Comparison of ENCODE assay signal across 14 cellular contexts in genomic region chr9:130187523-130187846, GRCh38. TPM values are rescaled to one million over a fixed set of nuclear protein-coding genes. Genes with fewer than 3 reads are reported as not detected.
A peak's percentile ranks its signal among the peaks of the same experiment; 100 is the strongest.
DNase-seq lines count a peak whose midpoint lies in the region; ATAC-seq and TF ChIP-seq lines count a peak whose summit lies in the region.
"Had no signal": no experiment of that assay in that cellular context is flagged by ENCODE, and none has a peak within 500 bp of the region (broad histone marks: within the 10 kb centered on the region; RNA-seq: fewer than 3 reads in every experiment).

No MANE protein-coding gene starts in this region.

- peak overlapping the region; percentile 91 for H2BK12ac ChIP-seq in neuronal stem cell (ENCODE audit: low read length)

- TF ChIP-seq CTCF in A673 (conservative IDR thresholded peaks at IDR 0.05; ENCODE audit: low read depth, low read length) = no peak
- no peak for TF ChIP-seq CTCF in PC-9 (conservative IDR thresholded peaks at IDR 0.05)
- no peak for TF ChIP-seq CTCF in esophagus muscularis mucosa (IDR thresholded peaks at IDR 0.05)

- H4K20me1 ChIP-seq in PC-9 (ENCODE audit: insufficient read depth) = peaks cover 22% of the 10 kb centered on the region

- H3K27me3 ChIP-seq in A673 (replicated peaks; ENCODE audit: insufficient read depth, low read depth, low read length, poor library complexity) (no peaks in the 10 kb centered on the region), PC-9 (ENCODE audit: insufficient read depth, low read depth) (no peaks in the 10 kb centered on the region), esophagus muscularis mucosa (no peaks in the 10 kb centered on the region), neuronal stem cell (ENCODE audit: control insufficient read depth in 3 of 3, insufficient read depth in 3 of 3, low read depth in 1 of 3, low read length in 3 of 3) (no peaks in the 10 kb centered on the region)
- no peaks in the 10 kb centered on the region for H3K27me3 ChIP-seq in CD8-positive, alpha-beta memory T cell (ENCODE audit: insufficient read depth, low read length, poor library complexity, severe bottlenecking)
- H3K27me3 ChIP-seq: gastrocnemius medialis had no signal

- peak overlapping the region; percentile 67 for H3K9ac ChIP-seq in neuronal stem cell (ENCODE audit: low read depth, low read length, poor library complexity)
- H3K9ac ChIP-seq: KMS-11 had no signal

- H2AFZ ChIP-seq in PC-9 = 0 out of 2 replicates have a peak overlapping the region, but pooled peaks have one; percentile 71
- H2AFZ ChIP-seq in neuronal stem cell (ENCODE audit: low read length) = no peak overlapping the region

- intact Hi-C loops in A673 (cut with micrococcal nuclease; ENCODE audit: unreplicated experiment) = no loop called here
- intact Hi-C loops in PC-9 (cut with micrococcal nuclease; ENCODE audit: unreplicated experiment) = loop anchor here (2.0 kb wide), 2 partner anchors 59 to 69 kb away; no protein-coding TSS in a partner anchor
- intact Hi-C loops in esophagus muscularis mucosa (cut with DNase I) = no loop called here

- POLR2A ChIA-PET in A673 (lab: Charles Lee; ENCODE audit: low non-redundant PET) = no interaction called here
- POLR2A ChIA-PET in PC-9 (lab: Charles Lee; ENCODE audit: unreplicated experiment) = no interaction called here
- POLR2A ChIA-PET in CD8-positive, alpha-beta memory T cell (lab: Charles Lee) = no interaction called here

- H2BK15ac ChIP-seq in neuronal stem cell (ENCODE audit: low read length) = peak overlapping the region; percentile 81

- CTCF ChIA-PET in A673 (lab: Charles Lee) (no interaction called here), PC-9 (lab: Charles Lee) (interaction anchor here (0.5 kb wide), 1 partner anchor 13 kb away, joined by 3 read pairs; no protein-coding TSS in a partner anchor)
- CTCF ChIA-PET in CD8-positive, alpha-beta memory T cell (lab: Charles Lee) = no interaction called here

- H3K14ac ChIP-seq in neuronal stem cell (ENCODE audit: low read length) = peak overlapping the region; percentile 94

- no peak overlapping the region for H3K4me3 Mint-ChIP-seq in CD8-positive, alpha-beta memory T cell
- H3K4me3 Mint-ChIP-seq: activated naive CD8-positive, alpha-beta T cell treated with anti-CD3 and anti-CD28 coated beads, Interleukin-2, amount 10 ng/mL, durations not matched to agents 7 days and 5 days had no signal

- H3K23ac ChIP-seq in neuronal stem cell (ENCODE audit: low read depth, low read length, poor library complexity) = peak overlapping the region; percentile 94

- no peaks in the 10 kb centered on the region for H3K36me3 Mint-ChIP-seq in CD8-positive, alpha-beta memory T cell
- H3K36me3 Mint-ChIP-seq: activated naive CD8-positive, alpha-beta T cell treated with anti-CD3 and anti-CD28 coated beads, Interleukin-2, amount 10 ng/mL, durations not matched to agents 7 days and 5 days had no signal

- H3K18ac ChIP-seq in neuronal stem cell (ENCODE audit: low read length) = peak overlapping the region; percentile 93

- H3K27ac Mint-ChIP-seq in CD8-positive, alpha-beta memory T cell = peak overlapping the region in 3 of 8 donors; percentile 57 to 64 (median 57)
- H3K27ac Mint-ChIP-seq: activated naive CD8-positive, alpha-beta T cell treated with anti-CD3 and anti-CD28 coated beads, Interleukin-2, amount 10 ng/mL, durations not matched to agents 7 days and 5 days had no signal

- peaks cover 3% of the 10 kb centered on the region in 2 donors for H3K27me3 Mint-ChIP-seq in CD8-positive, alpha-beta memory T cell

- peak overlapping the region; percentile 59 for H3K4ac ChIP-seq in neuronal stem cell (ENCODE audit: low read length)

- no peak for TF ChIP-seq EP300 in esophagus muscularis mucosa (IDR thresholded peaks at IDR 0.05)

- H3K4me1 ChIP-seq in A673 (ENCODE audit: insufficient read depth, low read length, poor library complexity, severe bottlenecking) = peaks cover 26% of the 10 kb centered on the region
- peaks cover 11% of the 10 kb centered on the region for H3K4me1 ChIP-seq in PC-9 (replicated peaks; ENCODE audit: insufficient read depth)
- peaks cover 33 to 100% (median 100%) of the 10 kb centered on the region in 4 donors for H3K4me1 ChIP-seq in esophagus muscularis mucosa
- H3K4me1 ChIP-seq in neuronal stem cell (ENCODE audit: control insufficient read depth in 2 of 2, insufficient read depth in 1 of 2, low read depth in 1 of 2, low read length in 2 of 2) = peaks cover 42 to 46% of the 10 kb centered on the region in 2 donors
- H3K4me1 ChIP-seq in CD8-positive, alpha-beta memory T cell (ENCODE audit: insufficient read depth, low read length) = no peaks in the 10 kb centered on the region
- H3K4me1 ChIP-seq: gastrocnemius medialis had no signal

- peaks cover 24% of the 10 kb centered on the region for H3K79me2 ChIP-seq in PC-9 (ENCODE audit: low read depth)

- H3K79me1 ChIP-seq in neuronal stem cell (ENCODE audit: low read depth, low read length) = peaks cover 18% of the 10 kb centered on the region

- H3K9me3 Mint-ChIP-seq in CD8-positive, alpha-beta memory T cell = no peaks in the 10 kb centered on the region
- H3K9me3 Mint-ChIP-seq: activated naive CD8-positive, alpha-beta T cell treated with anti-CD3 and anti-CD28 coated beads, Interleukin-2, amount 10 ng/mL, durations not matched to agents 7 days and 5 days had no signal

- peak overlapping the region; percentile 91 for H3K4me2 ChIP-seq in PC-9
- H3K4me2 ChIP-seq in neuronal stem cell (ENCODE audit: insufficient read depth, low read length, poor library complexity, severe bottlenecking) = no peak overlapping the region
- H3K4me2 ChIP-seq: KMS-11 had no signal

- H4K91ac ChIP-seq in neuronal stem cell (ENCODE audit: low read depth, low read length, poor library complexity) = no peak overlapping the region

- H3K9me2 ChIP-seq in PC-9 (ENCODE audit: insufficient read depth) = no peaks in the 10 kb centered on the region

- H3K27ac ChIP-seq in A673 (ENCODE audit: low read depth, low read length, poor library complexity, severe bottlenecking) (peak overlapping the region; percentile 50), PC-9 (no peak overlapping the region), esophagus muscularis mucosa (replicated peaks in 1 of 4) (peak overlapping the region; percentile 95 to 97 (median 96)), neuronal stem cell (replicated peaks; ENCODE audit: low read length) (no peak overlapping the region)
- no peak overlapping the region for H3K27ac ChIP-seq in CD8-positive, alpha-beta memory T cell (ENCODE audit: low read depth, low read length)
- H3K27ac ChIP-seq: gastrocnemius medialis, KMS-11, neutrophil had no signal

- WGBS in esophagus muscularis mucosa = 62% methylated on average over 6 of the region's 9 CpGs
- no CpG with 5 or more reads among the region's 9 CpGs for WGBS in neuronal stem cell (ENCODE audit: extremely low coverage in 2 of 2, insufficient read length in 2 of 2, insufficient replicate concordance in 1 of 2), 2 donors

- no peaks in the 10 kb centered on the region for H3K4me1 Mint-ChIP-seq in CD8-positive, alpha-beta memory T cell

- H3K36me3 ChIP-seq in A673 (ENCODE audit: insufficient read depth, low read length, poor library complexity, severe bottlenecking) (no peaks in the 10 kb centered on the region), PC-9 (ENCODE audit: low read depth) (no peaks in the 10 kb centered on the region), esophagus muscularis mucosa (no peaks in the 10 kb centered on the region), neuronal stem cell (replicated peaks in 1 of 2; ENCODE audit: control insufficient read depth in 2 of 2, insufficient read depth in 2 of 2, low read length in 2 of 2) (no peaks in the 10 kb centered on the region)
- no peaks in the 10 kb centered on the region for H3K36me3 ChIP-seq in CD8-positive, alpha-beta memory T cell (ENCODE audit: insufficient read depth, low read length)
- H3K36me3 ChIP-seq: gastrocnemius medialis, neutrophil had no signal

- H3K9me3 ChIP-seq in A673 (ENCODE audit: low read depth, low read length, poor library complexity, severe bottlenecking) (no peaks in the 10 kb centered on the region), PC-9 (ENCODE audit: insufficient read depth, low read depth) (no peaks in the 10 kb centered on the region), esophagus muscularis mucosa (no peaks in the 10 kb centered on the region), neuronal stem cell (replicated peaks in 1 of 2; ENCODE audit: control insufficient read depth in 2 of 2, insufficient read depth in 1 of 2, low read depth in 1 of 2, low read length in 2 of 2) (no peaks in the 10 kb centered on the region)
- H3K9me3 ChIP-seq in CD8-positive, alpha-beta memory T cell (ENCODE audit: low read length) = no peaks in the 10 kb centered on the region
- H3K9me3 ChIP-seq: gastrocnemius medialis, neutrophil had no signal

- H4K8ac ChIP-seq in neuronal stem cell (ENCODE audit: low read depth, low read length) = no peak overlapping the region

- H3K4me3 ChIP-seq in A673 (ENCODE audit: low read depth, low read length, poor library complexity, severe bottlenecking) = no peak overlapping the region
- H3K4me3 ChIP-seq in PC-9 = peak overlapping the region; percentile 55; the same call in 1 of the 2 replicates
- peak overlapping the region; percentile 47 to 67 (median 58) for H3K4me3 ChIP-seq in esophagus muscularis mucosa
- H3K4me3 ChIP-seq in neuronal stem cell (ENCODE audit: low read length in 2 of 2) = no peak overlapping the region
- H3K4me3 ChIP-seq in CD8-positive, alpha-beta memory T cell (ENCODE audit: low read length) = no peak overlapping the region
- H3K4me3 ChIP-seq: gastrocnemius medialis had no signal

- BruUV-seq in A673 (replicated peaks; lab: Mats Ljungman, UMichigan) = no TSS peak
- BruUV-seq in PC-9 (replicated peaks; lab: Mats Ljungman, UMichigan) = no TSS peak

- H2BK5ac ChIP-seq in neuronal stem cell (ENCODE audit: low read length) = no peak overlapping the region

- peak overlapping the region; percentile 97 for H2AK5ac ChIP-seq in neuronal stem cell (ENCODE audit: low read depth, low read length)

- no peak for TF ChIP-seq POLR2A in esophagus muscularis mucosa (IDR thresholded peaks at IDR 0.05; ENCODE audit: low read depth)

- ATAC-seq in GM19463 (IDR thresholded peaks at IDR 0.05; ENCODE audit: unreplicated experiment) = no peak
- ATAC-seq in HG03095 (IDR thresholded peaks at IDR 0.05; ENCODE audit: unreplicated experiment) = no peak

- no peaks in the 10 kb centered on the region for H3F3A ChIP-seq in PC-9 (ENCODE audit: insufficient read depth, low read depth)

- H2BK120ac ChIP-seq in neuronal stem cell (ENCODE audit: low read depth, low read length) = peak overlapping the region; percentile 58

- DNase-seq in A673 (ENCODE audit: low spot score) = no peak
- DNase-seq in PC-9 = no peak
- no peak for DNase-seq in esophagus muscularis mucosa (ENCODE audit: extremely low spot score)
- DNase-seq in neuronal stem cell (ENCODE audit: low spot score) = no peak
- no peak for DNase-seq in NCI-H2081 (lab: John Stamatoyannopoulos, UW)
- no peak for DNase-seq in CD8-positive, alpha-beta memory T cell
- DNase-seq: activated naive CD8-positive, alpha-beta T cell treated with anti-CD3 and anti-CD28 coated beads, Interleukin-2, amount 10 ng/mL, durations not matched to agents 7 days and 5 days; DND-41; NCI-H187 had no signal

RNA-seq across cellular contexts. Expression of gene NCS1, which starts 15.3 kb away (rescaled TPM):
- 58.6 and 58.8 TPM in 2 replicates for total RNA-seq in A673 (2021)
- total RNA-seq in PC-9 (2021) = 53.0 and 59.2 TPM in 2 replicates
- total RNA-seq in esophagus muscularis mucosa = 100 to 1,000 TPM; 100 to 206 (median 122) TPM
- 36.7 TPM for polyA plus RNA-seq in neuronal stem cell (2013, experiment 1 of 2)
- 36.1 TPM for polyA plus RNA-seq in neuronal stem cell (2013, experiment 2 of 2)
- total RNA-seq in CD8-positive, alpha-beta memory T cell = 10 to 100 TPM; 23.6 to 24.3 TPM
- polyA plus RNA-seq in CD8-positive, alpha-beta memory T cell = 0.54 TPM

Comparison
In these comparisons a context has a peak if more than half of its experiments do, and no peak if none do; other contexts are left out.
1. H3K27ac ChIP-seq: peak in A673 (single experiment) and esophagus muscularis mucosa (4 of 4); none in PC-9 (single experiment), neuronal stem cell (single experiment) and CD8-positive, alpha-beta memory T cell (single experiment).
2. H3K4me3 ChIP-seq: peak in PC-9 (single experiment) and esophagus muscularis mucosa (4 of 4); none in A673 (single experiment), neuronal stem cell (0 of 2) and CD8-positive, alpha-beta memory T cell (single experiment).